In the genomic region with DNA sequence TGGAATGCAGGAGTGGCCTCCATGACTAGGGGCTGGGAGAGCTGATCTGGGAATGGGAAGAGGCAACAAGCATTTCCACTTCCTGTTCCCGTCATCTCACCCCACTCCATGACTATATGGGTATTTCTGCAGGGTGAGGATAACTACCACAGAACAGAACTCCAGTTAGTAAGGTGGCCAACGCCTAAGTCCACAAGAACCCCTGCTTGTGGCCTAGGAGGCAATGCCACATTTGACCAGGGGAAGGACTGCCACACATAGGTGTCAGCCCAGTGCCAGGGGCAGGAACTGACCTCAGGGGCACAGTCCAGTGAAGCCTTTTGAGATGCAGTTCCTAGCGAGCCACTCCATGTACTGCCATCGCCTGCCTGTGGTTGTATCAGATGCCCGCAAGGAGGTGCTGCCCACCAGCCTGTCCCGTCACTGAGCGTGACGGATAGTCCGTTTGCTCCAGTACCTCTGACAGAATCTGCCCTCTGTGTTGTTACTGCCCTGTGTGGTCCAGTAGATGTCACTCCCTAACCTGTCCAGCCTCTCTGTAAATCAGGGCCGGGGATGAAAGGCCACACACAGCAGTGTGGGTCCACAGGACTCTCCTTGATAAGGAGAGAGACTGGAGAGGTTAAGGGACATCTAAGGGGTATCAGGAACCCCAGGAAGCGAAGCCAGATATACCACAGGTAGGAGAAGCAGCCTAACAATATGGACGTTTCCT, we compare ENCODE assay signal across 9 cellular contexts. TPM values are rescaled to one million over a fixed set of nuclear protein-coding genes. Genes with fewer than 3 reads are reported as not detected.
DNase-seq lines count a peak whose midpoint lies in the region; ATAC-seq and TF ChIP-seq lines count a peak whose summit lies in the region.
"Had no signal": no experiment of that assay in that cellular context is flagged by ENCODE, and none has a peak within 500 bp of the region (broad histone marks: within the 10 kb centered on the region; RNA-seq: fewer than 3 reads in every experiment).

No MANE protein-coding gene starts in this region.

- ATAC-seq in GM21786 (IDR thresholded peaks at IDR 0.05; ENCODE audit: unreplicated experiment) (peak; percentile 67), GM19324 (IDR thresholded peaks at IDR 0.05; ENCODE audit: low FRiP score, unreplicated experiment) (no peak), GM18520 (IDR thresholded peaks at IDR 0.05; ENCODE audit: unreplicated experiment) (no peak)
- peak; percentile 27 for ATAC-seq in activated CD8-positive, alpha-beta memory T cell treated with anti-CD3 and anti-CD28 coated beads, Interleukin-2, amount 10 ng/mL, durations not matched to agents 7 days and 5 days

- peak; percentile 49 for DNase-seq in AG20443 (ENCODE audit: low spot score)
- peak; percentile 74 to 88 for DNase-seq in NCI-H526 (lab: John Stamatoyannopoulos, UW)
- DNase-seq in activated CD8-positive, alpha-beta memory T cell treated with anti-CD3 and anti-CD28 coated beads, Interleukin-2, amount 10 ng/mL, durations not matched to agents 7 days and 5 days, result peak; percentile 58
- peak; percentile 56 for DNase-seq in fibroblast of the aortic adventitia (ENCODE audit: low read depth)

- peaks cover 20% of the 10 kb centered on the region for H3K27me3 Mint-ChIP-seq in activated CD8-positive, alpha-beta memory T cell treated with anti-CD3 and anti-CD28 coated beads, Interleukin-2, amount 10 ng/mL, durations not matched to agents 7 days and 5 days

- no peaks in the 10 kb centered on the region for H3K36me3 Mint-ChIP-seq in activated CD8-positive, alpha-beta memory T cell treated with anti-CD3 and anti-CD28 coated beads, Interleukin-2, amount 10 ng/mL, durations not matched to agents 7 days and 5 days

- H3K4me3 ChIP-seq in fibroblast of the aortic adventitia (ENCODE audit: low read depth, low read length) (no peak overlapping the region), neutrophil (ENCODE audit: low read depth in 1 of 2, low read length in 1 of 2) (no peak overlapping the region)

- peaks cover 16% of the 10 kb centered on the region for H3K4me1 Mint-ChIP-seq in activated CD8-positive, alpha-beta memory T cell treated with anti-CD3 and anti-CD28 coated beads, Interleukin-2, amount 10 ng/mL, durations not matched to agents 7 days and 5 days

- TF ChIP-seq CTCF in fibroblast of the aortic adventitia (IDR thresholded peaks at IDR 0.05; ENCODE audit: insufficient read depth, low read length), result peak; percentile 74
- peak; percentile 51 for TF ChIP-seq CTCF in neutrophil (IDR thresholded peaks at IDR 0.05)

- H3K27ac ChIP-seq in neutrophil, result no peak overlapping the region

- CTCF ChIA-PET in activated CD8-positive, alpha-beta memory T cell treated with anti-CD3 and anti-CD28 coated beads, Interleukin-2, amount 10 ng/mL, durations not matched to agents 7 days and 5 days (lab: Charles Lee), result interaction anchor here (0.9 to 2.3 kb wide), 16 partner anchors 10 to 352 kb away, joined by 3 to 16 read pairs (median 5); partner anchors contain the start of genes KBTBD13 and PARP16

- H3K4me1 ChIP-seq in neutrophil (ENCODE audit: control insufficient read depth in 1 of 2, insufficient read depth in 1 of 2, low read depth in 1 of 2, low read length in 1 of 2), result peaks cover 15 to 17% of the 10 kb centered on the region in 2 experiments

- no peaks in the 10 kb centered on the region for H3K36me3 ChIP-seq in neutrophil

- peaks cover 32% of the 10 kb centered on the region for H3K27me3 ChIP-seq in neutrophil

- no peak overlapping the region for H3K4me3 Mint-ChIP-seq in activated CD8-positive, alpha-beta memory T cell treated with anti-CD3 and anti-CD28 coated beads, Interleukin-2, amount 10 ng/mL, durations not matched to agents 7 days and 5 days

- no peak overlapping the region for H3K27ac Mint-ChIP-seq in activated CD8-positive, alpha-beta memory T cell treated with anti-CD3 and anti-CD28 coated beads, Interleukin-2, amount 10 ng/mL, durations not matched to agents 7 days and 5 days

- no peaks in the 10 kb centered on the region for H3K9me3 Mint-ChIP-seq in activated CD8-positive, alpha-beta memory T cell treated with anti-CD3 and anti-CD28 coated beads, Interleukin-2, amount 10 ng/mL, durations not matched to agents 7 days and 5 days (ENCODE audit: low read depth)

- H3K9me3 ChIP-seq in neutrophil, result no peaks in the 10 kb centered on the region

RNA-seq across cellular contexts. Expression of gene MTFMT, which starts 3.5 kb away (rescaled TPM):
- 10 to 100 TPM; 20.2 to 22.8 TPM for total RNA-seq in activated CD8-positive, alpha-beta memory T cell treated with anti-CD3 and anti-CD28 coated beads, Interleukin-2, amount 10 ng/mL, durations not matched to agents 7 days and 5 days
- 14.1 and 19.2 TPM in 2 replicates for total RNA-seq in fibroblast of the aortic adventitia (ENCODE audit: low replicate concordance)

RNA-seq across cellular contexts. Expression of gene SLC51B, which starts 12.2 kb away (rescaled TPM):
- not detected for total RNA-seq in activated CD8-positive, alpha-beta memory T cell treated with anti-CD3 and anti-CD28 coated beads, Interleukin-2, amount 10 ng/mL, durations not matched to agents 7 days and 5 days
- total RNA-seq in fibroblast of the aortic adventitia (ENCODE audit: low replicate concordance), result not detected in 2 replicates

RNA-seq across cellular contexts. Expression of gene RASL12, which starts 34.8 kb away (rescaled TPM):
- total RNA-seq in activated CD8-positive, alpha-beta memory T cell treated with anti-CD3 and anti-CD28 coated beads, Interleukin-2, amount 10 ng/mL, durations not matched to agents 7 days and 5 days, result not detected
- total RNA-seq in fibroblast of the aortic adventitia (ENCODE audit: low replicate concordance), result 1.7 and 1.9 TPM in 2 replicates

RNA-seq across cellular contexts. Expression of gene SPG21, which starts 43.3 kb away (rescaled TPM):
- 10 to 100 TPM; 56.0 to 60.4 TPM for total RNA-seq in activated CD8-positive, alpha-beta memory T cell treated with anti-CD3 and anti-CD28 coated beads, Interleukin-2, amount 10 ng/mL, durations not matched to agents 7 days and 5 days
- 73.6 and 104 TPM in 2 replicates for total RNA-seq in fibroblast of the aortic adventitia (ENCODE audit: low replicate concordance)

RNA-seq across cellular contexts. Expression of gene KBTBD13, which starts 43.6 kb away (rescaled TPM):
- not detected for total RNA-seq in activated CD8-positive, alpha-beta memory T cell treated with anti-CD3 and anti-CD28 coated beads, Interleukin-2, amount 10 ng/mL, durations not matched to agents 7 days and 5 days
- not detected in 2 replicates for total RNA-seq in fibroblast of the aortic adventitia (ENCODE audit: low replicate concordance)
- total RNA-seq: lower leg skin had no signal

Comparison
In these comparisons a context has a peak if more than half of its experiments do, and no peak if none do; other contexts are left out.
1. ATAC-seq: peak in GM21786 (single experiment) and activated CD8-positive, alpha-beta memory T cell treated with anti-CD3 and anti-CD28 coated beads, Interleukin-2, amount 10 ng/mL, durations not matched to agents 7 days and 5 days (single experiment); none in GM19324 (single experiment) and GM18520 (single experiment).
2. Peak in every context shown above with its lines, with median percentiles within 50 percentile points of each other: DNase-seq.